In the genomic region with DNA sequence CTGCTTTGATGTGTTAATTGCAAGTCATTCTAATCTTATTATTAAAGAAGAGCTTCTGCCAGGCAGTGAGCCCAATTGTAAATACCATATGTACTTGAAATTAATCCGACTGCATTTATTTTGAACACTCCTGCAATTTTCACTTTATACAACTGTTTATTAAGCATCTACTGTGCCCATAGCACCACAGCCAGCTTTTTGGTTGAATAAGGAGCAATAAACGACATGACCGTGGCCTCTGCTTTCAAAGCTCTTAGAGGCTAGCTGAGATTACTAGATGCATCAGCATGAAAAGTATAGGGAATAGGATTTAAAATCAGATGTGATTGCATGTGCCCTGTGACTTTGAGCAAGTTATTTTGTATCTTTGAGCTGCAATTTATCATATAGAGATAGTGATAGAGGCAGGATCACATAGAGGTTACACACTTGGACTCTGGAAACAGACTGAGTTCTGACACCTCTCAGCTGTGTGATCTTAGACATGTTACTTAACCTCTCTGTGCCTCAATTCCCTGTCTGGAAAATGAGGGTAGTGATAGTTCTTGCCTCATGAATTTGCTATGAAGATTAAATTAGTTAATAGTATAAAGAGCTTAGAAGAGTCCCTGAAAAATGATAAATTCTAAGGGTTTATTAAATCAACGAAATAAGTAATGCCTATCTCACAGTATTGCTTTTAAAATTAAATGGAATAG, we compare ENCODE assay signal across 30 cellular contexts.
"Had no signal": no experiment of that assay in that cellular context is flagged by ENCODE, and none has a peak within 500 bp of the region (broad histone marks: within the 10 kb centered on the region; RNA-seq: fewer than 3 reads in every experiment).

No MANE protein-coding gene starts in this region.

- H3K36me3 Mint-ChIP-seq: activated naive CD4-positive, alpha-beta T cell treated with anti-CD3 and anti-CD28 coated beads, Interleukin-2, amount 50 U/mL, for 24 hours; activated naive CD8-positive, alpha-beta T cell treated with anti-CD3 and anti-CD28 coated beads, Interleukin-2, amount 10 ng/mL, durations not matched to agents 7 days and 5 days had no signal

- H3K27me3 ChIP-seq: ascending aorta, Peyer's patch had no signal

- H3K4me3 ChIP-seq: ascending aorta, breast epithelium, Peyer's patch had no signal

- H3K36me3 ChIP-seq: ascending aorta, breast epithelium, Peyer's patch had no signal

- H3K9me3 Mint-ChIP-seq: activated CD4-positive, alpha-beta T cell treated with anti-CD3 and anti-CD28 coated beads, Interleukin-2, amount 10 ng/mL, durations not matched to agents 7 days and 5 days; activated naive CD4-positive, alpha-beta T cell treated with anti-CD3 and anti-CD28 coated beads, Interleukin-2, amount 50 U/mL, for 24 hours; activated naive CD8-positive, alpha-beta T cell treated with anti-CD3 and anti-CD28 coated beads, Interleukin-2, amount 10 ng/mL, durations not matched to agents 7 days and 5 days; activated T-cell treated with anti-CD3 and anti-CD28 coated beads, Interleukin-2, amount 50 U/mL, for 24 hours; activated T-helper 2 cell treated with anti-CD3 and anti-CD28 coated beads, Interferon-gamma antibody, Interleukin-2, Interleukin-4, amounts not matched to agents 10 μg/mL and 5 μg/mL and 100 μg/mL, durations not matched to agents 14 hours and 24 hours and 36 hours had no signal

- ATAC-seq: activated CD4-positive, alpha-beta T cell treated with anti-CD3 and anti-CD28 coated beads for 36 hours; activated CD4-positive, CD25-positive, alpha-beta regulatory T cell treated with anti-CD3 and anti-CD28 coated beads, Interleukin-2, amount 50 U/mL, for 24 hours; activated CD8-positive, alpha-beta T cell treated with anti-CD3 and anti-CD28 coated beads, Interleukin-2, amount 10 ng/mL, durations not matched to agents 7 days and 5 days; PC-3; Right ventricle myocardium inferior had no signal

- H3K27ac ChIP-seq: ascending aorta, breast epithelium, Peyer's patch had no signal

- H3K4me1 Mint-ChIP-seq: activated CD4-positive, alpha-beta T cell treated with anti-CD3 and anti-CD28 coated beads for 36 hours; activated CD4-positive, alpha-beta T cell treated with anti-CD3 and anti-CD28 coated beads, Interleukin-2, amount 10 ng/mL, durations not matched to agents 7 days and 5 days; activated naive CD4-positive, alpha-beta T cell treated with anti-CD3 and anti-CD28 coated beads, Interleukin-2, amount 50 U/mL, for 24 hours; activated naive CD8-positive, alpha-beta T cell treated with anti-CD3 and anti-CD28 coated beads, Interleukin-2, amount 10 ng/mL, durations not matched to agents 7 days and 5 days had no signal

- H3K27ac Mint-ChIP-seq: activated CD4-positive, alpha-beta T cell treated with anti-CD3 and anti-CD28 coated beads for 36 hours; activated CD4-positive, alpha-beta T cell treated with anti-CD3 and anti-CD28 coated beads, Interleukin-2, amount 10 ng/mL, durations not matched to agents 7 days and 5 days; activated CD8-positive, alpha-beta T cell treated with anti-CD3 and anti-CD28 coated beads, Interleukin-2, amount 10 ng/mL, durations not matched to agents 7 days and 5 days; activated naive CD4-positive, alpha-beta T cell treated with anti-CD3 and anti-CD28 coated beads, Interleukin-2, amount 50 U/mL, for 24 hours; activated naive CD8-positive, alpha-beta T cell treated with anti-CD3 and anti-CD28 coated beads, Interleukin-2, amount 10 ng/mL, durations not matched to agents 7 days and 5 days; activated T-cell treated with anti-CD3 and anti-CD28 coated beads, Interleukin-2, amount 50 U/mL, for 24 hours; activated T-helper 2 cell treated with anti-CD3 and anti-CD28 coated beads, Interferon-gamma antibody, Interleukin-2, Interleukin-4, amounts not matched to agents 10 μg/mL and 5 μg/mL and 100 μg/mL, durations not matched to agents 14 hours and 24 hours and 36 hours had no signal

- H3K27me3 Mint-ChIP-seq: activated CD4-positive, alpha-beta T cell treated with anti-CD3 and anti-CD28 coated beads, Interleukin-2, amount 10 ng/mL, durations not matched to agents 7 days and 5 days; activated naive CD4-positive, alpha-beta T cell treated with anti-CD3 and anti-CD28 coated beads, Interleukin-2, amount 50 U/mL, for 24 hours; activated T-cell treated with anti-CD3 and anti-CD28 coated beads, Interleukin-2, amount 50 U/mL, for 24 hours had no signal

- H3K9me3 ChIP-seq: ascending aorta, breast epithelium, Peyer's patch had no signal

- H3K4me1 ChIP-seq: ascending aorta, breast epithelium, Peyer's patch had no signal

- DNase-seq: activated CD4-positive, alpha-beta T cell treated with anti-CD3 and anti-CD28 coated beads for 36 hours; activated CD4-positive, alpha-beta T cell treated with anti-CD3 and anti-CD28 coated beads, Interleukin-2, amount 10 ng/mL, durations not matched to agents 7 days and 5 days; activated CD4-positive, alpha-beta T cell treated with anti-CD3 and anti-CD28 coated beads, Interleukin-2, amount 50 U/mL, for 48 hours; activated CD8-positive, alpha-beta T cell treated with anti-CD3 and anti-CD28 coated beads, Interleukin-2, amount 10 ng/mL, durations not matched to agents 7 days and 5 days; activated gamma-delta T cell; activated naive CD4-positive, alpha-beta T cell treated with Interleukin-2 at 50 U/mL for 16 hours; activated naive CD8-positive, alpha-beta T cell treated with anti-CD3 and anti-CD28 coated beads, Interleukin-2, amount 10 ng/mL, durations not matched to agents 7 days and 5 days; activated T-cell treated with anti-CD3 and anti-CD28 coated beads, Interleukin-2, amount 50 U/mL, for 24 hours; amygdala; NCI-H1092 treated with DMSO at 0.1 percent for 48 hours; NCI-H1417; NCI-H146; NCI-H1930; NCI-H510A; NCI-H69; NK-92 treated with Interleukin-12 subunit alpha and Interleukin-12 subunit beta, amount 100 ng/mL, for 24 hours; PC-3; Peyer's patch; RPMI8226; SIG-M5; SW 1271; T-helper 1 cell; T-helper 2 cell; T-helper 9 cell had no signal

- H3K4me3 Mint-ChIP-seq: activated CD4-positive, alpha-beta T cell treated with anti-CD3 and anti-CD28 coated beads for 36 hours; activated CD4-positive, alpha-beta T cell treated with anti-CD3 and anti-CD28 coated beads, Interleukin-2, amount 10 ng/mL, durations not matched to agents 7 days and 5 days; activated CD8-positive, alpha-beta T cell treated with anti-CD3 and anti-CD28 coated beads, Interleukin-2, amount 10 ng/mL, durations not matched to agents 7 days and 5 days; activated naive CD4-positive, alpha-beta T cell treated with anti-CD3 and anti-CD28 coated beads, Interleukin-2, amount 50 U/mL, for 24 hours; activated naive CD8-positive, alpha-beta T cell treated with anti-CD3 and anti-CD28 coated beads, Interleukin-2, amount 10 ng/mL, durations not matched to agents 7 days and 5 days; activated T-cell treated with anti-CD3 and anti-CD28 coated beads, Interleukin-2, amount 50 U/mL, for 24 hours had no signal
